Comparison of ENCODE assay signal across 8 cellular contexts in the genomic region with DNA sequence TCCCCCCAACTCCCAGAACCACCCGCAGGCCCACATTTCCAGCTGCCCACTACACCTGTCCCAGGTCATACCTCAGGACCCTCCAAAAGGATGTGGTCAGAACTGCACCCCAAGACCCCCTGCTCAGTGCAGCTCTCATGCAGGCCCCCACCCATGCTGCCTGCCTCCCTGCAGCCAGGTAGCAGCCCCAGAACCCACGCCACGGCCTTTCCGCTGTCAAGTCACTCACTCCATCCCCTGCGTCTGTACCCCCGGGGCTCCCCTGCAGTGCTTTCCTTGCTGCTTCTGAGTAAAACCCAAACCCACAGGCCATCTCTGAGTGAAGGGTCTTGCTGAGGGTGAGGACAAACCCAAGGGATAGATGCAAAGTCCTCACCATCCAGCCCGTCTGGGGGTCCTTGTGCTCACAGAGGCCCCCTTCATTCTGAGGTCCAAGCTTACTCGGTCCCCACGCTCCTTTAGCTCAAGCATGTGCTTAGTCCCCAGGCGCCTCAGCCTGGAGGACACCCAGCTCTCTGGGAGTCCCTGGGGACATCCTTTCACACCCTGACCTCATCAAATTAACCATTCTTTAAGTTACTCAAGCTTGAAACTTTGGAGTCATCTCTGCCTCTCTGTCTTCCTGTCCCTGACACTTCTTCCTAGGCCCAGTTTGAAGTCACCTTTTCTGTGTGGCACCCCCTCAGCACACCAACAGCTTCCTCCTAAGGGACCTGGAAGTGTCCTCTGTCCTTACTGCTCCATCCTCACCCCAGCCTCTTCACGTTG.
DNase-seq lines count a peak whose midpoint lies in the region; ATAC-seq and TF ChIP-seq lines count a peak whose summit lies in the region.

No MANE protein-coding gene starts in this region.

- H3K9me2 ChIP-seq in DOHH2 (replicated peaks; ENCODE audit: control insufficient read depth, low read length) = no peaks in the 10 kb centered on the region

- no peaks in the 10 kb centered on the region; the same call in 1 of the 2 replicates for H3K9me3 ChIP-seq in DOHH2 (ENCODE audit: control insufficient read depth, insufficient read depth, low read length)

- H3K4me3 ChIP-seq in DOHH2 (ENCODE audit: low read length) = peak overlapping the region; percentile 2; the same call in 1 of the 2 replicates

- no peaks in the 10 kb centered on the region for H3F3A ChIP-seq in DOHH2 (ENCODE audit: control insufficient read depth, insufficient read depth)

- H3K27ac ChIP-seq in DOHH2 (ENCODE audit: low read depth, low read length) = no peak overlapping the region

- H3K4me2 ChIP-seq in DOHH2 (ENCODE audit: low read length) = peak overlapping the region; percentile 56

- TF ChIP-seq CTCF in DOHH2 (IDR thresholded peaks at IDR 0.05; ENCODE audit: low read depth, low read length, poor library complexity, severe bottlenecking) = no peak

- DNase-seq in DMS53 (lab: John Stamatoyannopoulos, UW) = no peak
- DNase-seq in NCI-H1436 (lab: John Stamatoyannopoulos, UW) = no peak
- no peak for DNase-seq in anterior cingulate cortex (lab: John Stamatoyannopoulos, UW)

- no peaks in the 10 kb centered on the region for H3K79me2 ChIP-seq in DOHH2 (ENCODE audit: control insufficient read depth, low read length)

- H3K36me3 ChIP-seq in DOHH2 (ENCODE audit: control insufficient read depth, low read length) = no peaks in the 10 kb centered on the region

- H4K20me1 ChIP-seq in DOHH2 (ENCODE audit: control insufficient read depth, insufficient read depth, low read depth, low read length) = no peaks in the 10 kb centered on the region

- ATAC-seq in GM19468 (IDR thresholded peaks at IDR 0.05; ENCODE audit: extremely low read depth, unreplicated experiment) = peak; percentile 65
- peak; percentile 91 for ATAC-seq in HG03442 (IDR thresholded peaks at IDR 0.05; ENCODE audit: unreplicated experiment)
- ATAC-seq in esophagus mucosa = peak; percentile 40
- no peak for ATAC-seq in SK-N-SH treated with all-trans-retinoic acid at 6 μM for 48 hours

- H3K4me1 ChIP-seq in DOHH2 (ENCODE audit: control insufficient read depth, low read length) = peaks cover 22% of the 10 kb centered on the region

- H3K27me3 ChIP-seq in DOHH2 (ENCODE audit: control insufficient read depth, low read length) = peaks cover 3% of the 10 kb centered on the region; the same call in 1 of the 2 replicates

TF ChIP-seq in SK-N-SH treated with all-trans-retinoic acid at 6 μM for 48 hours, 23 proteins besides CTCF, POLR2A, EP300 and RAD21:
- TF ChIP-seq GLIS3 (CRISPR knock-in tag; IDR thresholded peaks at IDR 0.05) (no peak), PPARA (CRISPR knock-in tag; IDR thresholded peaks at IDR 0.05; ENCODE audit: borderline replicate concordance) (no peak), ZC3H10 (CRISPR knock-in tag; IDR thresholded peaks at IDR 0.05) (no peak), ZNF8 (CRISPR knock-in tag; IDR thresholded peaks at IDR 0.05) (no peak), ZFP3 (CRISPR knock-in tag; IDR thresholded peaks at IDR 0.05) (no peak), CSDC2 (CRISPR knock-in tag; IDR thresholded peaks at IDR 0.05) (no peak), SNAI2 (CRISPR knock-in tag; IDR thresholded peaks at IDR 0.05) (no peak), ZNF70 (CRISPR knock-in tag; IDR thresholded peaks at IDR 0.05) (no peak), TCF4 (CRISPR knock-in tag; IDR thresholded peaks at IDR 0.05; ENCODE audit: borderline replicate concordance) (no peak), ZNF565 (CRISPR knock-in tag; conservative IDR thresholded peaks at IDR 0.05; ENCODE audit: low read depth) (no peak), ZFP30 (CRISPR knock-in tag; IDR thresholded peaks at IDR 0.05) (no peak), RARB (CRISPR knock-in tag; IDR thresholded peaks at IDR 0.05) (no peak), BACH2 (CRISPR knock-in tag; IDR thresholded peaks at IDR 0.05; ENCODE audit: borderline replicate concordance) (no peak), OSR1 (CRISPR knock-in tag; IDR thresholded peaks at IDR 0.05) (no peak)
